Comparison of ENCODE assay signal across 1 cellular context in genomic region chr19:37925212-37925611, GRCh38.
TF ChIP-seq lines count a peak whose summit lies in the region.

No MANE protein-coding gene starts in this region.

TF ChIP-seq in WTC11, 78 proteins besides CTCF, POLR2A, EP300 and RAD21 (continued from another document):
- no peak for TF ChIP-seq CDX4 (CRISPR knock-in tag; IDR thresholded peaks at IDR 0.05; ENCODE audit: borderline replicate concordance)
